9 cellular contexts compared by ENCODE assay signal in genomic region chr10:50937230-50937907, GRCh38. TPM values are rescaled to one million over a fixed set of nuclear protein-coding genes. Genes with fewer than 3 reads are reported as not detected.
DNase-seq lines count a peak whose midpoint lies in the region; ATAC-seq and TF ChIP-seq lines count a peak whose summit lies in the region.
"Had no signal": no experiment of that assay in that cellular context is flagged by ENCODE, and none has a peak within 500 bp of the region (broad histone marks: within the 10 kb centered on the region; RNA-seq: fewer than 3 reads in every experiment).

No MANE protein-coding gene starts in this region.

- H3K27me3 ChIP-seq in MG63, result no peaks in the 10 kb centered on the region

- H3K27ac Mint-ChIP-seq in osteocyte (ENCODE audit: unreplicated experiment), result no peak overlapping the region
- H3K27ac Mint-ChIP-seq: IgD-negative memory B cell had no signal

- H3K9me3 ChIP-seq in MG63, result no peaks in the 10 kb centered on the region

- H3K4me3 Mint-ChIP-seq in osteocyte (ENCODE audit: unreplicated experiment), result no peak overlapping the region
- H3K4me3 Mint-ChIP-seq: IgD-negative memory B cell had no signal

- H3K9me3 Mint-ChIP-seq in osteocyte (ENCODE audit: unreplicated experiment), result no peaks in the 10 kb centered on the region

- no peaks in the 10 kb centered on the region for H3K36me3 Mint-ChIP-seq in osteocyte (ENCODE audit: unreplicated experiment)
- H3K36me3 Mint-ChIP-seq: IgD-negative memory B cell had no signal

- POLR2A ChIA-PET in GM10248 (lab: Yijun Ruan, JAX), result no interaction called here

- H3K27me3 Mint-ChIP-seq in osteocyte (ENCODE audit: unreplicated experiment), result peaks cover 52% of the 10 kb centered on the region
- H3K27me3 Mint-ChIP-seq: IgD-negative memory B cell had no signal

- CTCF ChIA-PET in GM10248 (lab: Yijun Ruan, JAX), result interaction anchor here (1.1 kb wide), 1 partner anchor 16 kb away, joined by 3 read pairs; no protein-coding TSS in a partner anchor

- DNase-seq in GM10248 (ENCODE audit: extremely low spot score) (no peak), NCI-H446 treated with DMSO at 0.1 percent for 48 hours (lab: John Stamatoyannopoulos, UW) (peak; percentile 3), epithelial cell of proximal tubule (ENCODE audit: low read depth) (no peak), osteocyte (ENCODE audit: extremely low spot score, unreplicated experiment) (no peak), NCI-H2171 treated with DMSO at 0.1 percent for 48 hours (lab: John Stamatoyannopoulos, UW) (no peak), MG63 (no peak)

- no peaks in the 10 kb centered on the region for H3K36me3 ChIP-seq in MG63

- H3K4me1 Mint-ChIP-seq in osteocyte (ENCODE audit: unreplicated experiment), result no peaks in the 10 kb centered on the region
- H3K4me1 Mint-ChIP-seq: IgD-negative memory B cell had no signal

- TF ChIP-seq CTCF in GM10248 (IDR thresholded peaks at IDR 0.05; ENCODE audit: control extremely low read depth, extremely low read depth, low read depth, missing control alignments) (peak; percentile 32), epithelial cell of proximal tubule (conservative IDR thresholded peaks at IDR 0.05; ENCODE audit: low read depth, low read length) (peak; percentile 74), osteocyte (IDR thresholded peaks at IDR 0.05) (peak; percentile 68)

- H3K4me3 ChIP-seq in epithelial cell of proximal tubule (ENCODE audit: low read depth, low read length) (no peak overlapping the region), MG63 (no peak overlapping the region)

- ATAC-seq in HG02610 (IDR thresholded peaks at IDR 0.05; ENCODE audit: unreplicated experiment), result no peak
- ATAC-seq in HG02623 (IDR thresholded peaks at IDR 0.05; ENCODE audit: unreplicated experiment), result no peak

RNA-seq across cellular contexts. Expression of gene A1CF, which starts 51.9 kb away (rescaled TPM):
- not detected in 2 replicates for total RNA-seq in epithelial cell of proximal tubule
- not detected in 2 replicates for total RNA-seq in osteocyte
- total RNA-seq in MG63 (2014; rRNA removed; shearing (Covaris generic); ENCODE audit: low replicate concordance), result not detected in 2 replicates
